In genomic region chr6:167282165-167282564, GRCh38 we compare ENCODE assay signal across 1 cellular context.
TF ChIP-seq lines count a peak whose summit lies in the region.

No MANE protein-coding gene starts in this region.

TF ChIP-seq in H1, 55 proteins besides CTCF, POLR2A, EP300 and RAD21:
- TF ChIP-seq SRF (IDR thresholded peaks at IDR 0.05; ENCODE audit: low read depth, low read length) (no peak), CREB1 (IDR thresholded peaks at IDR 0.05) (no peak), KDM4A (IDR thresholded peaks at IDR 0.05; ENCODE audit: low read depth, low read length, severe bottlenecking) (no peak), ATF3 (IDR thresholded peaks at IDR 0.05; ENCODE audit: insufficient read depth, low read depth, low read length) (no peak)
TF ChIP-seq in H1: peak in this region for 0.
